15 cellular contexts compared by ENCODE assay signal in the genomic region with DNA sequence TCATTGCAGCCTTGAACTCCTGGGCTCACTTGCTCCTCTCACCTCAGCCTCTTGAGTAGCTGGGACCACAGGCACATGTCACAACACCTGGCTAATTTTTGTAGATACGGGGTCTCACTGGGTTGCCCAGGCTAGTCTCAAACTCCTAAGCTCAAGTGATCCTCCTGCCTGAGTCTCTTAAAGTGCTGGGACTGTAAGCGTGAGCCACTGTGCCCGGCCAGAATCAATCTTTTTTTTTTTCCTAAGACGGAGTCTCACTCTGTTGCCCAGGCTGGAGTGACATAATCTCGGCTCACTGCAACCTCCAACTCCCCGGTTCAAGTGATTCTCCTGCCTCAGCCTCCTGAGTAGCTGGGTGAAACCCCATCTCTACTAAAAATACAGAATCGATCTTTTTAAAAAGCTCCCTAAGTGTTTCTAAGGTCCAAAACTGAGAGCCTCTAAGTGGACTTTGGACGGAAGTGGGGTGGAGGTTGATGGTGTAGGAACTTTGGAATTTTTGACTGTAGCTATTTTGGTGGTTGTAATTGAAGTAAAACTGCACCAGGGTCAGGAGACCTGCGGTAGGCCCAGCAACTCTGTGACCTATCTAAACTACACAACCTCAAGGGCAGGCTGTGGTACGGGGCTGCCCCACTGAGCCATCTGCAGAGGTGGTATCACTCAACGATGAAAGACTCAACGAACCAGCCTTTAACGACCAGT.
A peak's percentile ranks its signal among the peaks of the same experiment; 100 is the strongest.
DNase-seq lines count a peak whose midpoint lies in the region; ATAC-seq and TF ChIP-seq lines count a peak whose summit lies in the region.
"Had no signal": no experiment of that assay in that cellular context is flagged by ENCODE, and none has a peak within 500 bp of the region (broad histone marks: within the 10 kb centered on the region; RNA-seq: fewer than 3 reads in every experiment).

No MANE protein-coding gene starts in this region.

- peak; percentile 77 for ATAC-seq in HG03432 (IDR thresholded peaks at IDR 0.05; ENCODE audit: unreplicated experiment)
- ATAC-seq in thoracic aorta (ENCODE audit: insufficient number of reproducible peaks, low FRiP score, low read depth) = no peak
- ATAC-seq in HG03521 (IDR thresholded peaks at IDR 0.05; ENCODE audit: unreplicated experiment) = no peak
- no peak for ATAC-seq in HG03159 (IDR thresholded peaks at IDR 0.05; ENCODE audit: unreplicated experiment)
- ATAC-seq: pancreas had no signal

- DNase-seq in activated naive CD4-positive, alpha-beta T cell treated with Interleukin-2 at 50 U/mL for 16 hours = no peak
- peak; percentile 50 for DNase-seq in coronary artery (ENCODE audit: low spot score)
- no peak for DNase-seq in thoracic aorta (ENCODE audit: low spot score)
- DNase-seq in OCI-M2 (lab: John Stamatoyannopoulos, UW; ENCODE audit: unreplicated experiment) = no peak
- DNase-seq: ACHN; effector CD4-positive, alpha-beta T cell; mesendoderm; NCI-H1694 had no signal

- peak overlapping the region; percentile 17 for H3K27ac Mint-ChIP-seq in activated naive CD4-positive, alpha-beta T cell treated with anti-CD3 and anti-CD28 coated beads, Interleukin-2, amount 50 U/mL, for 24 hours

- no peaks in the 10 kb centered on the region for H3K9me3 ChIP-seq in thoracic aorta
- H3K9me3 ChIP-seq: HAP-1, pancreas, uterus had no signal

- no peaks in the 10 kb centered on the region for H3K9me3 Mint-ChIP-seq in activated naive CD4-positive, alpha-beta T cell treated with anti-CD3 and anti-CD28 coated beads, Interleukin-2, amount 50 U/mL, for 24 hours

- H3K4me3 ChIP-seq in coronary artery (no peak overlapping the region), thoracic aorta (no peak overlapping the region)
- H3K4me3 ChIP-seq: HAP-1, pancreas, uterus had no signal

- H3K27me3 ChIP-seq in thoracic aorta (replicated peaks; ENCODE audit: insufficient read depth) = no peaks in the 10 kb centered on the region
- H3K27me3 ChIP-seq: pancreas, uterus had no signal

- H3K36me3 Mint-ChIP-seq in activated naive CD4-positive, alpha-beta T cell treated with anti-CD3 and anti-CD28 coated beads, Interleukin-2, amount 50 U/mL, for 24 hours = peaks cover 9% of the 10 kb centered on the region

- H3K27ac ChIP-seq in coronary artery = no peak overlapping the region
- H3K27ac ChIP-seq in thoracic aorta = peak overlapping the region; percentile 10 to 36
- H3K27ac ChIP-seq: pancreas, uterus had no signal

- TF ChIP-seq CTCF in coronary artery (IDR thresholded peaks at IDR 0.05) (no peak), thoracic aorta (IDR thresholded peaks at IDR 0.05) (no peak)

- no peaks in the 10 kb centered on the region for H3K4me1 Mint-ChIP-seq in activated naive CD4-positive, alpha-beta T cell treated with anti-CD3 and anti-CD28 coated beads, Interleukin-2, amount 50 U/mL, for 24 hours

- H3K27me3 Mint-ChIP-seq in activated naive CD4-positive, alpha-beta T cell treated with anti-CD3 and anti-CD28 coated beads, Interleukin-2, amount 50 U/mL, for 24 hours = no peaks in the 10 kb centered on the region

- H3K4me3 Mint-ChIP-seq in activated naive CD4-positive, alpha-beta T cell treated with anti-CD3 and anti-CD28 coated beads, Interleukin-2, amount 50 U/mL, for 24 hours = no peak overlapping the region

- peaks cover 21% of the 10 kb centered on the region for H3K36me3 ChIP-seq in thoracic aorta
- H3K36me3 ChIP-seq: uterus had no signal

- H3K4me1 ChIP-seq in thoracic aorta (ENCODE audit: control insufficient read depth in 1 of 2, low read depth in 2 of 2) = peaks cover 14 to 34% of the 10 kb centered on the region in 2 donors
- H3K4me1 ChIP-seq: HAP-1 had no signal

Comparison
In these comparisons a context has a peak if more than half of its experiments do, and no peak if none do; other contexts are left out.
1. H3K27ac ChIP-seq: peak in thoracic aorta (2 of 2); none in coronary artery (0 of 2).